ENCODE assay signal across 8 cellular contexts in genomic region chr1:204410764-204411450, GRCh38. TPM values are rescaled to one million over a fixed set of nuclear protein-coding genes. Genes with fewer than 3 reads are reported as not detected.
A peak's percentile ranks its signal among the peaks of the same experiment; 100 is the strongest.
DNase-seq lines count a peak whose midpoint lies in the region; ATAC-seq, FAIRE-seq and TF ChIP-seq lines count a peak whose summit lies in the region.

No MANE protein-coding gene starts in this region.

- peak overlapping the region; percentile 95 to 99 (median 98) for H3K4me3 ChIP-seq in HepG2 (replicated peaks in 1 of 3; ENCODE audit: insufficient read depth in 1 of 3, low read depth in 2 of 3, low read length in 3 of 3)

- POLR2A ChIA-PET in HepG2 (lab: Yijun Ruan, JAX), result interaction anchor here (0.7 to 2.1 kb wide), 5 partner anchors 12 to 197 kb away, joined by 3 to 19 read pairs (median 3); partner anchors contain the start of gene GOLT1A

- CTCF ChIA-PET in HepG2 (lab: Yijun Ruan, JAX; ENCODE audit: low intra/inter-chr PET ratio, low total read pairs), result no interaction called here

- no peaks in the 10 kb centered on the region for H3K9me3 ChIP-seq in HepG2 (ENCODE audit: low read length)

- H3K27ac Mint-ChIP-seq in T-helper 2 cell treated with Interferon-gamma antibody and Interleukin-4, amounts not matched to agents 5 μg/mL and 100 μg/mL, for 36 hours, result peak overlapping the region; percentile 100
- H3K27ac Mint-ChIP-seq in stimulated activated naive B cell treated with anti-CD40 and anti-IgM and Interleukin-4, amounts not matched to agents 10 μg/mL and 1 μg/mL and 100 μg/mL, for 72 hours, result peak overlapping the region; percentile 100

- no peak for TF ChIP-seq RAD21 in HepG2 (CRISPR knock-in tag; IDR thresholded peaks at IDR 0.05)

- DNase-seq in Daoy (ENCODE audit: low read depth), result peak; percentile 57
- DNase-seq in T-helper 2 cell treated with Interferon-gamma antibody and Interleukin-4, amounts not matched to agents 5 μg/mL and 100 μg/mL, for 36 hours (ENCODE audit: low spot score), result peak; percentile 23
- no peak for DNase-seq in HepG2 (ENCODE audit: low spot score)
- DNase-seq in stimulated activated naive B cell treated with anti-CD40 and anti-IgM and Interleukin-4, amounts not matched to agents 10 μg/mL and 1 μg/mL and 100 μg/mL, for 72 hours, result peak; percentile 46
- no peak for DNase-seq in inferior parietal cortex (ENCODE audit: extremely low spot score)

- no peak for FAIRE-seq in HepG2 (lab: Jason Lieb, UNC)

- ATAC-seq in GM19397 (IDR thresholded peaks at IDR 0.05; ENCODE audit: unreplicated experiment), result peak; percentile 32
- peak; percentile 14 for ATAC-seq in HG03442 (IDR thresholded peaks at IDR 0.05; ENCODE audit: unreplicated experiment)
- peak; percentile 60 for ATAC-seq in HepG2
- ATAC-seq in stimulated activated naive B cell treated with anti-CD40 and anti-IgM and Interleukin-4, amounts not matched to agents 10 μg/mL and 1 μg/mL and 100 μg/mL, for 72 hours (replicated peaks), result peak; percentile 44 to 50

- no peaks in the 10 kb centered on the region for H3K9me3 Mint-ChIP-seq in T-helper 2 cell treated with Interferon-gamma antibody and Interleukin-4, amounts not matched to agents 5 μg/mL and 100 μg/mL, for 36 hours
- H3K9me3 Mint-ChIP-seq in stimulated activated naive B cell treated with anti-CD40 and anti-IgM and Interleukin-4, amounts not matched to agents 10 μg/mL and 1 μg/mL and 100 μg/mL, for 72 hours, result no peaks in the 10 kb centered on the region

- TSS peak; percentile 53 for BruUV-seq in HepG2 (replicated peaks; lab: Mats Ljungman, UMichigan)

- H3K27ac ChIP-seq in cingulate gyrus (ENCODE audit: low read depth, low read length) (peak overlapping the region; percentile 93), HepG2 (ENCODE audit: extremely low read length, insufficient read depth, low read length) (peak overlapping the region; percentile 93)

- in situ Hi-C loops in HepG2 (cut with HindIII; ENCODE audit: extremely low pct_ligation_motif_present, low pct_unique_long_range_greater_than_20kb), result no loop called here

- WGBS in HepG2 (ENCODE audit: low lambda C conversion rate), result 0% methylated on average over 16 of the region's 38 CpGs

- no peak; a peak in 1 of 4 replicates for TF ChIP-seq POLR2A in HepG2 (IDR thresholded peaks at IDR 0.05; ENCODE audit: insufficient read depth in 1 of 2, low read depth in 2 of 2, low read length in 2 of 2)

- peaks cover 50% of the 10 kb centered on the region for H4K20me1 ChIP-seq in HepG2 (ENCODE audit: insufficient read depth, low read length)

- H3K4me2 ChIP-seq in HepG2 (ENCODE audit: low read depth, low read length), result peak overlapping the region; percentile 81

- no peak for TF ChIP-seq CTCF in HepG2 (CRISPR knock-in tag; IDR thresholded peaks at IDR 0.05)

- no peak for TF ChIP-seq EP300 in HepG2 (IDR thresholded peaks at IDR 0.05; ENCODE audit: low read depth in 2 of 2, low read length in 2 of 2)
- no peak for TF ChIP-seq EP300 in HepG2 (CRISPR knock-in tag; IDR thresholded peaks at IDR 0.05; ENCODE audit: borderline replicate concordance)

- H3K4me1 Mint-ChIP-seq in T-helper 2 cell treated with Interferon-gamma antibody and Interleukin-4, amounts not matched to agents 5 μg/mL and 100 μg/mL, for 36 hours (ENCODE audit: low read depth), result peaks cover 15% of the 10 kb centered on the region
- peaks cover 14 to 27% of the 10 kb centered on the region in 2 donors for H3K4me1 Mint-ChIP-seq in stimulated activated naive B cell treated with anti-CD40 and anti-IgM and Interleukin-4, amounts not matched to agents 10 μg/mL and 1 μg/mL and 100 μg/mL, for 72 hours

- intact Hi-C loops in HepG2 (cut with micrococcal nuclease; ENCODE audit: unreplicated experiment), result loop anchor here (5.0 kb wide), 1 partner anchor 96 kb away; no protein-coding TSS in a partner anchor

- H3K27me3 Mint-ChIP-seq in T-helper 2 cell treated with Interferon-gamma antibody and Interleukin-4, amounts not matched to agents 5 μg/mL and 100 μg/mL, for 36 hours (ENCODE audit: low read depth), result no peaks in the 10 kb centered on the region
- no peaks in the 10 kb centered on the region for H3K27me3 Mint-ChIP-seq in stimulated activated naive B cell treated with anti-CD40 and anti-IgM and Interleukin-4, amounts not matched to agents 10 μg/mL and 1 μg/mL and 100 μg/mL, for 72 hours

- peaks cover 14% of the 10 kb centered on the region for H3K4me1 ChIP-seq in HepG2 (ENCODE audit: insufficient read depth, low read length)

- peaks cover 45% of the 10 kb centered on the region for H3K36me3 Mint-ChIP-seq in T-helper 2 cell treated with Interferon-gamma antibody and Interleukin-4, amounts not matched to agents 5 μg/mL and 100 μg/mL, for 36 hours (ENCODE audit: low read depth)
- peaks cover 17 to 44% of the 10 kb centered on the region in 2 donors for H3K36me3 Mint-ChIP-seq in stimulated activated naive B cell treated with anti-CD40 and anti-IgM and Interleukin-4, amounts not matched to agents 10 μg/mL and 1 μg/mL and 100 μg/mL, for 72 hours

- H3K4me3 Mint-ChIP-seq in T-helper 2 cell treated with Interferon-gamma antibody and Interleukin-4, amounts not matched to agents 5 μg/mL and 100 μg/mL, for 36 hours, result peak overlapping the region; percentile 99
- H3K4me3 Mint-ChIP-seq in stimulated activated naive B cell treated with anti-CD40 and anti-IgM and Interleukin-4, amounts not matched to agents 10 μg/mL and 1 μg/mL and 100 μg/mL, for 72 hours, result peak overlapping the region; percentile 95 to 99

- no peaks in the 10 kb centered on the region; a peak in 1 of 5 replicates for H3K27me3 ChIP-seq in HepG2 (ENCODE audit: control insufficient read depth in 1 of 2, insufficient read depth in 2 of 2, low read length in 2 of 2)

- 0 out of 5 replicates have a peak, but pooled peaks cover 1 to 3% of the 10 kb centered on the region in 2 experiments for H3K36me3 ChIP-seq in HepG2 (replicated peaks in 1 of 2; ENCODE audit: control insufficient read depth in 1 of 2, insufficient read depth in 2 of 2, low read length in 2 of 2)

- H3K79me2 ChIP-seq in HepG2 (ENCODE audit: insufficient read depth, low read length), result peaks cover 56% of the 10 kb centered on the region

- H2AFZ ChIP-seq in HepG2 (ENCODE audit: low read length), result no peak overlapping the region

- peak overlapping the region; percentile 98 for H3K9ac ChIP-seq in HepG2 (ENCODE audit: insufficient read depth, low read depth, low read length)

TF ChIP-seq in HepG2, 621 proteins besides CTCF, POLR2A, EP300 and RAD21 (continues in another document):
- TF ChIP-seq ZMYM2 (CRISPR knock-in tag; IDR thresholded peaks at IDR 0.05), result no peak
- no peak for TF ChIP-seq ATM (IDR thresholded peaks at IDR 0.05; ENCODE audit: borderline replicate concordance)
- no peak for TF ChIP-seq ZNF33B (CRISPR knock-in tag; IDR thresholded peaks at IDR 0.05)
- no peak for TF ChIP-seq ZNF430 (CRISPR knock-in tag; IDR thresholded peaks at IDR 0.05)

RNA-seq across cellular contexts. Expression of gene PPP1R15B, which starts 0.7 kb away (rescaled TPM):
- total RNA-seq in Daoy (2014; rRNA removed; shearing (Covaris generic)), result 22.5 and 30.7 TPM in 2 replicates
- total RNA-seq in HepG2 (2016; rRNA removed; fragmentation: Illumina TruSeq; extraction: Trizol), result 20.1 and 23.8 TPM in 2 replicates
- 2.1 and 2.7 TPM in 2 replicates for total RNA-seq in HepG2 (2016; cell fraction: cytosol; rRNA removed; fragmentation: Illumina TruSeq; extraction: Trizol; ENCODE audit: low read depth)
- 19.9 and 23.3 TPM in 2 replicates for total RNA-seq in HepG2 (2016; cell fraction: insoluble cytoplasmic fraction; rRNA removed; fragmentation: Illumina TruSeq; extraction: Trizol)
- 9.2 and 10.4 TPM in 2 replicates for total RNA-seq in HepG2 (2016; cell fraction: membrane; rRNA removed; fragmentation: Illumina TruSeq; extraction: Trizol)
- total RNA-seq in HepG2 (2016; cell fraction: nucleus; rRNA removed; fragmentation: Illumina TruSeq; extraction: Trizol), result 29.0 and 33.5 TPM in 2 replicates
- 12.7 and 13.4 TPM in 2 replicates for polyA plus RNA-seq in HepG2 (2011; rRNA removed)
- polyA plus RNA-seq in HepG2 (2011; cell fraction: cytosol; rRNA removed), result 9.5 and 11.8 TPM in 2 replicates
- polyA plus RNA-seq in HepG2 (2011; cell fraction: nucleus; rRNA removed), result 12.8 and 14.2 TPM in 2 replicates
- 13.8 and 16.0 TPM in 2 replicates for polyA plus RNA-seq in HepG2 (2012)
- polyA plus RNA-seq in HepG2 (2016; cell fraction: cytosol; fragmentation: Illumina TruSeq; extraction: Trizol; ENCODE audit: low read depth), result 1.2 and 1.4 TPM in 2 replicates
- 15.8 and 16.0 TPM in 2 replicates for polyA plus RNA-seq in HepG2 (2016; cell fraction: insoluble cytoplasmic fraction; fragmentation: Illumina TruSeq; extraction: Trizol; ENCODE audit: low read depth)
- 3.3 and 3.6 TPM in 2 replicates for polyA plus RNA-seq in HepG2 (2016; cell fraction: membrane; fragmentation: Illumina TruSeq; extraction: Trizol; ENCODE audit: low read depth)
- 30.8 and 34.1 TPM in 2 replicates for polyA plus RNA-seq in HepG2 (2016; cell fraction: nucleus; fragmentation: Illumina TruSeq; extraction: Trizol; ENCODE audit: insufficient read depth, low read depth)
- polyA minus RNA-seq in HepG2 (2011; rRNA and poly(A)+ RNA removed; ENCODE audit: low replicate concordance), result 29.5 and 115 TPM in 2 replicates
- 25.9 and 34.1 TPM in 2 replicates for polyA minus RNA-seq in HepG2 (2011; cell fraction: cytosol; rRNA and poly(A)+ RNA removed)
- polyA minus RNA-seq in HepG2 (2011; cell fraction: nucleus; rRNA and poly(A)+ RNA removed), result 43.4 and 52.2 TPM in 2 replicates

RNA-seq across cellular contexts. Expression of gene PLEKHA6, which starts 51.2 kb away (rescaled TPM):
- 0.29 and 0.83 TPM in 2 replicates for total RNA-seq in Daoy (2014; rRNA removed; shearing (Covaris generic))
- total RNA-seq in HepG2 (2016; rRNA removed; fragmentation: Illumina TruSeq; extraction: Trizol), result 10.8 and 11.4 TPM in 2 replicates
- total RNA-seq in HepG2 (2016; cell fraction: cytosol; rRNA removed; fragmentation: Illumina TruSeq; extraction: Trizol; ENCODE audit: low read depth), result 0.40 and 1.1 TPM in 2 replicates
- total RNA-seq in HepG2 (2016; cell fraction: insoluble cytoplasmic fraction; rRNA removed; fragmentation: Illumina TruSeq; extraction: Trizol), result 7.3 and 13.7 TPM in 2 replicates
- 3.9 and 4.0 TPM in 2 replicates for total RNA-seq in HepG2 (2016; cell fraction: membrane; rRNA removed; fragmentation: Illumina TruSeq; extraction: Trizol)
- total RNA-seq in HepG2 (2016; cell fraction: nucleus; rRNA removed; fragmentation: Illumina TruSeq; extraction: Trizol), result 16.8 and 17.2 TPM in 2 replicates
- 5.3 and 6.4 TPM in 2 replicates for polyA plus RNA-seq in HepG2 (2011; rRNA removed)
- polyA plus RNA-seq in HepG2 (2011; cell fraction: cytosol; rRNA removed), result 2.2 TPM in 2 replicates
- polyA plus RNA-seq in HepG2 (2011; cell fraction: nucleus; rRNA removed), result 18.8 and 20.9 TPM in 2 replicates
- 6.1 and 6.4 TPM in 2 replicates for polyA plus RNA-seq in HepG2 (2012)
- 0.33 and 0.35 TPM in 2 replicates for polyA plus RNA-seq in HepG2 (2016; cell fraction: cytosol; fragmentation: Illumina TruSeq; extraction: Trizol; ENCODE audit: low read depth)
- 5.7 and 9.8 TPM in 2 replicates for polyA plus RNA-seq in HepG2 (2016; cell fraction: insoluble cytoplasmic fraction; fragmentation: Illumina TruSeq; extraction: Trizol; ENCODE audit: low read depth)
- polyA plus RNA-seq in HepG2 (2016; cell fraction: membrane; fragmentation: Illumina TruSeq; extraction: Trizol; ENCODE audit: low read depth), result 1.2 and 1.6 TPM in 2 replicates
- polyA plus RNA-seq in HepG2 (2016; cell fraction: nucleus; fragmentation: Illumina TruSeq; extraction: Trizol; ENCODE audit: insufficient read depth, low read depth), result 24.1 and 24.3 TPM in 2 replicates
- polyA minus RNA-seq in HepG2 (2011; rRNA and poly(A)+ RNA removed; ENCODE audit: low replicate concordance), result 5.2 and 11.2 TPM in 2 replicates
- polyA minus RNA-seq in HepG2 (2011; cell fraction: cytosol; rRNA and poly(A)+ RNA removed), result 3.2 and 7.6 TPM in 2 replicates
- polyA minus RNA-seq in HepG2 (2011; cell fraction: nucleus; rRNA and poly(A)+ RNA removed), result 11.1 and 11.8 TPM in 2 replicates

Comparison
In these comparisons a context has a peak if more than half of its experiments do, and no peak if none do; other contexts are left out.
1. DNase-seq: peak in Daoy (single experiment), T-helper 2 cell treated with Interferon-gamma antibody and Interleukin-4, amounts not matched to agents 5 μg/mL and 100 μg/mL, for 36 hours (single experiment) and stimulated activated naive B cell treated with anti-CD40 and anti-IgM and Interleukin-4, amounts not matched to agents 10 μg/mL and 1 μg/mL and 100 μg/mL, for 72 hours (single experiment); none in HepG2 (single experiment) and inferior parietal cortex (single experiment).
2. Peak in every context shown above with its lines, with median percentiles within 50 percentile points of each other: ATAC-seq.